Comparison of ENCODE assay signal across 16 cellular contexts in the genomic region with DNA sequence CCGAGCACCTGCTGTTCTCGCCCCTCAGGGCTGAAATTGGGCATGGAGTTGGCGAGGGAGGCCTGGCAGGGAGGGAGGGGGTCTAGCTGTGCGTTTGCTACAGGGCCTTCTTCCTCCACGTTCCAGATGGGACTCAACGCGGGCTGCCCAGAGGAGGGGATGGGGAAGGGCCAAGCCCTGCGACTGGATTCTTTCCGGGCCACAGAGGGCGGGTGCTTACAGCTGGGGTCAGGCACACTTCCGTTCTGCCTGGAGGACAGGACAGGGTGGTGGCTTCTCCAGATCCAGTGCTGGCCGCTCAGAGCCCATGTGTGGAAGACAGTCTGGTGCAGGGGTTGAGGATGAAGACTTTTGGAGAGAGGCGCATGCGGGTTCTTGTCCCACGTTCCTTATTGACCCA.
DNase-seq lines count a peak whose midpoint lies in the region; ATAC-seq, FAIRE-seq and TF ChIP-seq lines count a peak whose summit lies in the region.
"Had no signal": no experiment of that assay in that cellular context is flagged by ENCODE, and none has a peak within 500 bp of the region (broad histone marks: within the 10 kb centered on the region; RNA-seq: fewer than 3 reads in every experiment).

No MANE protein-coding gene starts in this region.

- H3K36me3 ChIP-seq in ES-I3 (ENCODE audit: insufficient read depth, low read length) = no peaks in the 10 kb centered on the region
- H3K36me3 ChIP-seq in psoas muscle (ENCODE audit: insufficient read depth in 1 of 2, low read depth in 1 of 2) = no peaks in the 10 kb centered on the region
- H3K36me3 ChIP-seq in small intestine (ENCODE audit: control insufficient read depth in 2 of 2, insufficient read depth in 2 of 2, low read length in 2 of 2) = no peaks in the 10 kb centered on the region
- H3K36me3 ChIP-seq: vagina had no signal

- ATAC-seq in left ventricle myocardium superior = peak; percentile 17
- ATAC-seq in psoas muscle = peak; percentile 61 to 75 (median 70)
- no peak for ATAC-seq in HG03159 (IDR thresholded peaks at IDR 0.05; ENCODE audit: unreplicated experiment)
- ATAC-seq: activated naive CD8-positive, alpha-beta T cell treated with anti-CD3 and anti-CD28 coated beads, Interleukin-2, amount 50 U/mL, for 24 hours had no signal

- FAIRE-seq in small intestine (lab: Jason Lieb, UNC) = no peak

- TF ChIP-seq CTCF in psoas muscle (IDR thresholded peaks at IDR 0.05) = no peak

- peaks cover 11% of the 10 kb centered on the region for H3K4me1 ChIP-seq in ES-I3 (ENCODE audit: insufficient read depth, low read length)
- H3K4me1 ChIP-seq in psoas muscle = peaks cover 13% of the 10 kb centered on the region
- no peaks in the 10 kb centered on the region for H3K4me1 ChIP-seq in small intestine (ENCODE audit: control insufficient read depth in 2 of 2, insufficient read depth in 1 of 2, low read depth in 1 of 2, low read length in 1 of 2)

- H3K27ac ChIP-seq in angular gyrus (ENCODE audit: low read depth, low read length) (peak overlapping the region; percentile 66), psoas muscle (peak overlapping the region; percentile 71), small intestine (ENCODE audit: low read depth in 1 of 2, low read length in 1 of 2) (no peak overlapping the region)
- H3K27ac ChIP-seq: GM23248, hepatocyte, HL-60, vagina had no signal

- peak overlapping the region; percentile 67 for H3K4me3 ChIP-seq in psoas muscle
- no peak overlapping the region for H3K4me3 ChIP-seq in small intestine (ENCODE audit: low read depth in 1 of 2, low read length in 2 of 2)
- H3K4me3 ChIP-seq: hepatocyte had no signal

- DNase-seq in left ventricle myocardium superior = no peak
- peak in 1 of 2 donors; percentile 27 for DNase-seq in psoas muscle
- DNase-seq in activated T-cell treated with anti-CD3 and anti-CD28 coated beads, Interleukin-2, amount 50 U/mL, for 48 hours = no peak
- DNase-seq in small intestine = no peak
- DNase-seq in NCI-H2171 treated with DMSO at 0.1 percent for 48 hours (lab: John Stamatoyannopoulos, UW) = no peak
- DNase-seq: central memory CD4-positive, alpha-beta T cell; NCI-H2029; NCI-H524 treated with DMSO at 0.1 percent for 48 hours had no signal

- H3K9ac ChIP-seq in ES-I3 (ENCODE audit: low read depth, low read length) = peak overlapping the region; percentile 39; the same call in 1 of the 2 replicates

- intact Hi-C loops in left ventricle myocardium superior (cut with micrococcal nuclease) = loop anchor here (5.0 kb wide), 1 partner anchor 97 kb away; no protein-coding TSS in a partner anchor
- intact Hi-C loops in psoas muscle (cut with DNase I) = loop anchor here (5.0 to 10.0 kb wide), 7 partner anchors 77 to 590 kb away; a partner anchor contains a TSS

- H3K9me3 ChIP-seq in ES-I3 (ENCODE audit: control insufficient read depth, insufficient read depth, low read length) = no peaks in the 10 kb centered on the region
- H3K9me3 ChIP-seq in psoas muscle = no peaks in the 10 kb centered on the region
- H3K9me3 ChIP-seq in small intestine (ENCODE audit: control insufficient read depth, low read depth) = no peaks in the 10 kb centered on the region
- H3K9me3 ChIP-seq: vagina had no signal

- WGBS in psoas muscle, 3 donors = 42 to 75% (median 43%) methylated on average over 11 to 15 of the region's 15 CpGs
- WGBS in small intestine, 3 donors = 76 to 82% (median 78%) methylated on average over 15 of the region's 15 CpGs

- no peaks in the 10 kb centered on the region for H3K27me3 ChIP-seq in psoas muscle (ENCODE audit: insufficient read depth in 3 of 3, low read length in 2 of 3)
- no peaks in the 10 kb centered on the region for H3K27me3 ChIP-seq in small intestine (ENCODE audit: control insufficient read depth in 2 of 2, insufficient read depth in 2 of 2, low read length in 2 of 2)
- H3K27me3 ChIP-seq: vagina had no signal

Comparison
In these comparisons a context has a peak if more than half of its experiments do, and no peak if none do; other contexts are left out.
1. H3K27ac ChIP-seq: peak in angular gyrus (single experiment) and psoas muscle (single experiment); none in small intestine (0 of 2).